ENCODE assay signal across 8 cellular contexts in genomic region chr11:8732748-8733241, GRCh38.
DNase-seq lines count a peak whose midpoint lies in the region; ATAC-seq and FAIRE-seq lines count a peak whose summit lies in the region.

No MANE protein-coding gene starts in this region.

- H3K9me3 Mint-ChIP-seq in stimulated activated effector memory CD8-positive, alpha-beta T cell treated with anti-CD3 and anti-CD28 coated beads, Interleukin-12 subunit alpha, Interleukin-12 subunit beta, amount 100 ng/mL, for 72 hours: no peaks in the 10 kb centered on the region

- DNase-seq in RCC 7860 (ENCODE audit: low spot score): peak; percentile 68
- DNase-seq in globus pallidus (ENCODE audit: low spot score): peak; percentile 34
- DNase-seq in skeletal muscle cell (ENCODE audit: low read depth): peak; percentile 37
- DNase-seq in NCI-H1930 (lab: John Stamatoyannopoulos, UW): no peak
- no peak for DNase-seq in NCI-H128 (lab: John Stamatoyannopoulos, UW; ENCODE audit: unreplicated experiment)
- no peak for DNase-seq in stimulated activated effector memory CD8-positive, alpha-beta T cell treated with anti-CD3 and anti-CD28 coated beads, Interleukin-12 subunit alpha, Interleukin-12 subunit beta, amount 100 ng/mL, for 72 hours (ENCODE audit: low spot score in 2 of 2)

- H3K36me3 Mint-ChIP-seq in stimulated activated effector memory CD8-positive, alpha-beta T cell treated with anti-CD3 and anti-CD28 coated beads, Interleukin-12 subunit alpha, Interleukin-12 subunit beta, amount 100 ng/mL, for 72 hours: no peaks in the 10 kb centered on the region

- ATAC-seq in GM18907 (IDR thresholded peaks at IDR 0.05; ENCODE audit: unreplicated experiment) (peak; percentile 12), HG03457 (IDR thresholded peaks at IDR 0.05; ENCODE audit: unreplicated experiment) (no peak)
- ATAC-seq in stimulated activated effector memory CD8-positive, alpha-beta T cell treated with anti-CD3 and anti-CD28 coated beads, Interleukin-12 subunit alpha, Interleukin-12 subunit beta, amount 100 ng/mL, for 72 hours: no peak

- no peak overlapping the region for H3K4me3 ChIP-seq in skeletal muscle cell (ENCODE audit: low read depth, low read length)

- no peak overlapping the region for H3K27ac Mint-ChIP-seq in stimulated activated effector memory CD8-positive, alpha-beta T cell treated with anti-CD3 and anti-CD28 coated beads, Interleukin-12 subunit alpha, Interleukin-12 subunit beta, amount 100 ng/mL, for 72 hours

- no peak overlapping the region for H3K4me3 Mint-ChIP-seq in stimulated activated effector memory CD8-positive, alpha-beta T cell treated with anti-CD3 and anti-CD28 coated beads, Interleukin-12 subunit alpha, Interleukin-12 subunit beta, amount 100 ng/mL, for 72 hours

- peak; percentile 70 for FAIRE-seq in RCC 7860 (lab: Jason Lieb, UNC)

- peaks cover 6% of the 10 kb centered on the region for H3K4me1 Mint-ChIP-seq in stimulated activated effector memory CD8-positive, alpha-beta T cell treated with anti-CD3 and anti-CD28 coated beads, Interleukin-12 subunit alpha, Interleukin-12 subunit beta, amount 100 ng/mL, for 72 hours

Comparison
In these comparisons a context has a peak if more than half of its experiments do, and no peak if none do; other contexts are left out.
1. DNase-seq: peak in RCC 7860 (single experiment), globus pallidus (single experiment) and skeletal muscle cell (single experiment); none in NCI-H1930 (0 of 2), NCI-H128 (single experiment) and stimulated activated effector memory CD8-positive, alpha-beta T cell treated with anti-CD3 and anti-CD28 coated beads, Interleukin-12 subunit alpha, Interleukin-12 subunit beta, amount 100 ng/mL, for 72 hours (0 of 2).